In the genomic region with DNA sequence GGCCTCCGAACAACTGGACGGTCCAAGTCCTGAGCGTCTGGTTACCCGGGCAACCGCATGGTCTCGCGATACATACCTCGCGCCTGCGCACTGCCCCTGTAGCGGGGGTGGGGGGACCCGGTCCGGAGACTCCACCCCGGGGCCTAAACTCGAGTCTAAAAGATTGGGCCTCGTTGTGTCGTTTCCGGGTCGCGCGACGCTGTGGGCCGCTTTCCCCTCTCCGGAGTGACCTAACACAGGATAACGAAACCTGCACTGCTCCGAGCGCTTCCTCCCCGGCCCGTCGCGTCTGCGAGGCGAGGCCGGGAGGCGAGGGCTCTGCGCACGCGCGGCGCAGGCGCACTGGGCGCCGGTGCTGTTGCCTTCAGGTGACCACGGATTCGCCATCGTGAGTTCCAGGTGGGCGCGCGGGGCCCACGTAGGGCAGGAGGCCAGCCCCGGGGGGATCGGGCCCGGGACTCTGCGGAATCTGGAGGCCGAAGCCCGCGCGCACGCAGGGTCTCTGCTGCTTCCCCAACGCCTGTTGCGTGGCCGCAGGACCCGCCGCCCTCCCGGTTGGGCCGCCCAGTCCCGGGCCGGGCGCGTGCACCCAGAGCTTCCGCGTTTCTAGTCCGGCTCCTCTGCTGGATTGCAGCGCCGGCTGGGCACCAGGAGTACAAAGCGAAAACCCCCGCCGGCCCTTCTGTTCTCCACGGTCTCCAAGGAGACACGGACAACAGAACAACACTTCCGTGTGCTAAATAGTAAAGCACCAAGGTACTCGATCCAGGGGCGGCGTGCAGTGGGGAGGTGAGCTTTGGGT, we compare ENCODE assay signal across 1 cellular context.
TF ChIP-seq lines count a peak whose summit lies in the region.

RPP38 (plus strand) TSS at position 345 of the 802 bp plus-strand sequence. CDS start 5,960 bp downstream, outside the sequence.

TF ChIP-seq in HepG2, 621 proteins besides CTCF, POLR2A, EP300 and RAD21 (continued from another document and continues in another):
- TF ChIP-seq CSRNP2 (CRISPR knock-in tag; conservative IDR thresholded peaks at IDR 0.05; ENCODE audit: low read depth) (peak; percentile 80; the same call in 1 of the 2 replicates), CENPT (CRISPR knock-in tag; IDR thresholded peaks at IDR 0.05; ENCODE audit: low read depth) (peak; percentile 43; the same call in 1 of the 2 replicates), SCMH1 (CRISPR knock-in tag; IDR thresholded peaks at IDR 0.05; ENCODE audit: borderline replicate concordance) (no peak), HNRNPLL (IDR thresholded peaks at IDR 0.05; ENCODE audit: low read depth, low read length, poor library complexity, severe bottlenecking) (peak; percentile 77), ZNF142 (CRISPR knock-in tag; IDR thresholded peaks at IDR 0.05) (peak; percentile 89), POLR2AphosphoS5 (IDR thresholded peaks at IDR 0.05; ENCODE audit: low read depth, low read length) (peak; percentile 87), ZBTB7A (CRISPR knock-in tag; IDR thresholded peaks at IDR 0.05) (no peak), SALL1 (CRISPR knock-in tag; IDR thresholded peaks at IDR 0.05) (peak; percentile 90), ZNF772 (CRISPR knock-in tag; IDR thresholded peaks at IDR 0.05) (peak; percentile 93), HNF4A (CRISPR knock-in tag; IDR thresholded peaks at IDR 0.05) (peak; percentile 3; the same call in 1 of the 2 replicates), ZNF329 (CRISPR knock-in tag; IDR thresholded peaks at IDR 0.05; ENCODE audit: low read depth) (peak; percentile 56; the same call in 1 of the 2 replicates), SMAD1 (CRISPR knock-in tag; IDR thresholded peaks at IDR 0.05; ENCODE audit: borderline replicate concordance, low read depth) (0 out of 2 replicates have a peak, but pooled peaks have one; percentile 14), TOPORS (CRISPR knock-in tag; IDR thresholded peaks at IDR 0.05) (peak; percentile 96), ZNF557 (CRISPR knock-in tag; IDR thresholded peaks at IDR 0.05) (0 out of 2 replicates have a peak, but pooled peaks have one; percentile 34), TBP (CRISPR knock-in tag; IDR thresholded peaks at IDR 0.05) (0 out of 2 replicates have a peak, but pooled peaks have one; percentile 30), ZNF280B (CRISPR knock-in tag; IDR thresholded peaks at IDR 0.05; ENCODE audit: borderline replicate concordance) (peak; percentile 88; the same call in 1 of the 2 replicates), ZBTB3 (CRISPR knock-in tag; IDR thresholded peaks at IDR 0.05; ENCODE audit: borderline replicate concordance, low read depth) (peak; percentile 71; the same call in 1 of the 2 replicates), SMARCC2 (IDR thresholded peaks at IDR 0.05) (no peak), HDAC2 (CRISPR knock-in tag; IDR thresholded peaks at IDR 0.05) (no peak), NCOA5 (CRISPR knock-in tag; IDR thresholded peaks at IDR 0.05) (no peak), ARHGAP35 (CRISPR knock-in tag; IDR thresholded peaks at IDR 0.05; ENCODE audit: borderline replicate concordance) (peak; percentile 94; the same call in 1 of the 2 replicates), HNRNPK (IDR thresholded peaks at IDR 0.05; ENCODE audit: low read depth, low read length, poor library complexity, severe bottlenecking) (no peak), SOX6 (IDR thresholded peaks at IDR 0.05) (no peak), SOX6 (CRISPR knock-in tag; IDR thresholded peaks at IDR 0.05) (peak; percentile 71), PLSCR1 (CRISPR knock-in tag; IDR thresholded peaks at IDR 0.05; ENCODE audit: borderline replicate concordance) (no peak)
- TF ChIP-seq, protein P1, sequence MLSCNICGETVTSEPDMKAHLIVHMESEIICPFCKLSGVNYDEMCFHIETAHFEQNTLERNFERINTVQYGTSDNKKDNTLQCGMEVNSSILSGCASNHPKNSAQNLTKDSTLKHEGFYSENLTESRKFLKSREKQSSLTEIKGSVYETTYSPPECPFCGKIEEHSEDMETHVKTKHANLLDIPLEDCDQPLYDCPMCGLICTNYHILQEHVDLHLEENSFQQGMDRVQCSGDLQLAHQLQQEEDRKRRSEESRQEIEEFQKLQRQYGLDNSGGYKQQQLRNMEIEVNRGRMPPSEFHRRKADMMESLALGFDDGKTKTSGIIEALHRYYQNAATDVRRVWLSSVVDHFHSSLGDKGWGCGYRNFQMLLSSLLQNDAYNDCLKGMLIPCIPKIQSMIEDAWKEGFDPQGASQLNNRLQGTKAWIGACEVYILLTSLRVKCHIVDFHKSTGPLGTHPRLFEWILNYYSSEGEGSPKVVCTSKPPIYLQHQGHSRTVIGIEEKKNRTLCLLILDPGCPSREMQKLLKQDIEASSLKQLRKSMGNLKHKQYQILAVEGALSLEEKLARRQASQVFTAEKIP (CRISPR knock-in tag; IDR thresholded peaks at IDR 0.05; ENCODE audit: borderline replicate concordance): no peak
- TF ChIP-seq, protein P2, sequence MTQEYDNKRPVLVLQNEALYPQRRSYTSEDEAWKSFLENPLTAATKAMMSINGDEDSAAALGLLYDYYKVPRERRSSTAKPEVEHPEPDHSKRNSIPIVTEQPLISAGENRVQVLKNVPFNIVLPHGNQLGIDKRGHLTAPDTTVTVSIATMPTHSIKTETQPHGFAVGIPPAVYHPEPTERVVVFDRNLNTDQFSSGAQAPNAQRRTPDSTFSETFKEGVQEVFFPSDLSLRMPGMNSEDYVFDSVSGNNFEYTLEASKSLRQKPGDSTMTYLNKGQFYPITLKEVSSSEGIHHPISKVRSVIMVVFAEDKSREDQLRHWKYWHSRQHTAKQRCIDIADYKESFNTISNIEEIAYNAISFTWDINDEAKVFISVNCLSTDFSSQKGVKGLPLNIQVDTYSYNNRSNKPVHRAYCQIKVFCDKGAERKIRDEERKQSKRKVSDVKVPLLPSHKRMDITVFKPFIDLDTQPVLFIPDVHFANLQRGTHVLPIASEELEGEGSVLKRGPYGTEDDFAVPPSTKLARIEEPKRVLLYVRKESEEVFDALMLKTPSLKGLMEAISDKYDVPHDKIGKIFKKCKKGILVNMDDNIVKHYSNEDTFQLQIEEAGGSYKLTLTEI (CRISPR knock-in tag; conservative IDR thresholded peaks at IDR 0.05): no peak
- TF ChIP-seq, protein P3, sequence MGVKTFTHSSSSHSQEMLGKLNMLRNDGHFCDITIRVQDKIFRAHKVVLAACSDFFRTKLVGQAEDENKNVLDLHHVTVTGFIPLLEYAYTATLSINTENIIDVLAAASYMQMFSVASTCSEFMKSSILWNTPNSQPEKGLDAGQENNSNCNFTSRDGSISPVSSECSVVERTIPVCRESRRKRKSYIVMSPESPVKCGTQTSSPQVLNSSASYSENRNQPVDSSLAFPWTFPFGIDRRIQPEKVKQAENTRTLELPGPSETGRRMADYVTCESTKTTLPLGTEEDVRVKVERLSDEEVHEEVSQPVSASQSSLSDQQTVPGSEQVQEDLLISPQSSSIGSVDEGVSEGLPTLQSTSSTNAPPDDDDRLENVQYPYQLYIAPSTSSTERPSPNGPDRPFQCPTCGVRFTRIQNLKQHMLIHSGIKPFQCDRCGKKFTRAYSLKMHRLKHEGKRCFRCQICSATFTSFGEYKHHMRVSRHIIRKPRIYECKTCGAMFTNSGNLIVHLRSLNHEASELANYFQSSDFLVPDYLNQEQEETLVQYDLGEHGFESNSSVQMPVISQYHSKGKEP (CRISPR knock-in tag; IDR thresholded peaks at IDR 0.05): no peak
- TF ChIP-seq, protein P4, sequence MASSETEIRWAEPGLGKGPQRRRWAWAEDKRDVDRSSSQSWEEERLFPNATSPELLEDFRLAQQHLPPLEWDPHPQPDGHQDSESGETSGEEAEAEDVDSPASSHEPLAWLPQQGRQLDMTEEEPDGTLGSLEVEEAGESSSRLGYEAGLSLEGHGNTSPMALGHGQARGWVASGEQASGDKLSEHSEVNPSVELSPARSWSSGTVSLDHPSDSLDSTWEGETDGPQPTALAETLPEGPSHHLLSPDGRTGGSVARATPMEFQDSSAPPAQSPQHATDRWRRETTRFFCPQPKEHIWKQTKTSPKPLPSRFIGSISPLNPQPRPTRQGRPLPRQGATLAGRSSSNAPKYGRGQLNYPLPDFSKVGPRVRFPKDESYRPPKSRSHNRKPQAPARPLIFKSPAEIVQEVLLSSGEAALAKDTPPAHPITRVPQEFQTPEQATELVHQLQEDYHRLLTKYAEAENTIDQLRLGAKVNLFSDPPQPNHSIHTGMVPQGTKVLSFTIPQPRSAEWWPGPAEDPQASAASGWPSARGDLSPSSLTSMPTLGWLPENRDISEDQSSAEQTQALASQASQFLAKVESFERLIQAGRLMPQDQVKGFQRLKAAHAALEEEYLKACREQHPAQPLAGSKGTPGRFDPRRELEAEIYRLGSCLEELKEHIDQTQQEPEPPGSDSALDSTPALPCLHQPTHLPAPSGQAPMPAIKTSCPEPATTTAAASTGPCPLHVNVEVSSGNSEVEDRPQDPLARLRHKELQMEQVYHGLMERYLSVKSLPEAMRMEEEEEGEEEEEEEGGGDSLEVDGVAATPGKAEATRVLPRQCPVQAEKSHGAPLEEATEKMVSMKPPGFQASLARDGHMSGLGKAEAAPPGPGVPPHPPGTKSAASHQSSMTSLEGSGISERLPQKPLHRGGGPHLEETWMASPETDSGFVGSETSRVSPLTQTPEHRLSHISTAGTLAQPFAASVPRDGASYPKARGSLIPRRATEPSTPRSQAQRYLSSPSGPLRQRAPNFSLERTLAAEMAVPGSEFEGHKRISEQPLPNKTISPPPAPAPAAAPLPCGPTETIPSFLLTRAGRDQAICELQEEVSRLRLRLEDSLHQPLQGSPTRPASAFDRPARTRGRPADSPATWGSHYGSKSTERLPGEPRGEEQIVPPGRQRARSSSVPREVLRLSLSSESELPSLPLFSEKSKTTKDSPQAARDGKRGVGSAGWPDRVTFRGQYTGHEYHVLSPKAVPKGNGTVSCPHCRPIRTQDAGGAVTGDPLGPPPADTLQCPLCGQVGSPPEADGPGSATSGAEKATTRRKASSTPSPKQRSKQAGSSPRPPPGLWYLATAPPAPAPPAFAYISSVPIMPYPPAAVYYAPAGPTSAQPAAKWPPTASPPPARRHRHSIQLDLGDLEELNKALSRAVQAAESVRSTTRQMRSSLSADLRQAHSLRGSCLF (CRISPR knock-in tag; IDR thresholded peaks at IDR 0.05; ENCODE audit: borderline replicate concordance): peak; percentile 87; the same call in 1 of the 2 replicates
